ENCODE assay signal across 10 cellular contexts in genomic region chr1:230681599-230681998, GRCh38. TPM values are rescaled to one million over a fixed set of nuclear protein-coding genes. Genes with fewer than 3 reads are reported as not detected.
DNase-seq lines count a peak whose midpoint lies in the region; ATAC-seq and TF ChIP-seq lines count a peak whose summit lies in the region.
"Had no signal": no experiment of that assay in that cellular context is flagged by ENCODE, and none has a peak within 500 bp of the region (broad histone marks: within the 10 kb centered on the region; RNA-seq: fewer than 3 reads in every experiment).

No MANE protein-coding gene starts in this region.

- no peaks in the 10 kb centered on the region for H3K27me3 Mint-ChIP-seq in activated T-cell treated with anti-CD3 and anti-CD28 coated beads, Interleukin-2, amount 50 U/mL, for 72 hours (ENCODE audit: low read depth)

- H3K36me3 ChIP-seq in thyroid gland = peaks cover 27 to 44% of the 10 kb centered on the region in 2 donors

- no peak for TF ChIP-seq POLR2A in thyroid gland (IDR thresholded peaks at IDR 0.05)

- no peak for TF ChIP-seq CTCF in thyroid gland (IDR thresholded peaks at IDR 0.05)

- peak overlapping the region; percentile 57 for H3K27ac Mint-ChIP-seq in activated T-cell treated with anti-CD3 and anti-CD28 coated beads, Interleukin-2, amount 50 U/mL, for 72 hours
- H3K27ac Mint-ChIP-seq: T-helper 1 cell treated with Interleukin-12 subunit alpha and Interleukin-12 subunit beta and Interleukin-4 antibody, amounts not matched to agents 30 μg/mL and 1 μg/mL, for 36 hours had no signal

- H3K9me3 Mint-ChIP-seq in activated T-cell treated with anti-CD3 and anti-CD28 coated beads, Interleukin-2, amount 50 U/mL, for 72 hours = no peaks in the 10 kb centered on the region
- H3K9me3 Mint-ChIP-seq: T-helper 1 cell treated with Interleukin-12 subunit alpha and Interleukin-12 subunit beta and Interleukin-4 antibody, amounts not matched to agents 30 μg/mL and 1 μg/mL, for 36 hours had no signal

- DNase-seq in activated T-cell treated with anti-CD3 and anti-CD28 coated beads, Interleukin-2, amount 50 U/mL, for 72 hours = peak in 1 of 2 donors; percentile 5
- no peak for DNase-seq in activated T-cell treated with anti-CD3 and anti-CD28 coated beads for 4 hours
- peak; percentile 17 for DNase-seq in NCI-H774 (lab: John Stamatoyannopoulos, UW)
- DNase-seq in fibroblast of peridontal ligament (ENCODE audit: extremely low read depth) = peak; percentile 74
- DNase-seq in thyroid gland = peak; percentile 66 to 68
- no peak for DNase-seq in NAMALWA (ENCODE audit: low spot score)
- DNase-seq in foreskin melanocyte = no peak

- peaks cover 1 to 12% of the 10 kb centered on the region in 2 donors for H3K36me3 Mint-ChIP-seq in activated T-cell treated with anti-CD3 and anti-CD28 coated beads, Interleukin-2, amount 50 U/mL, for 72 hours (ENCODE audit: insufficient read depth in 2 of 2)

- peak overlapping the region in 1 of 3 donors; percentile 29 for H3K27ac ChIP-seq in thyroid gland
- H3K27ac ChIP-seq: neutrophil had no signal

- intact Hi-C loops in thyroid gland (cut with DNase I) = no loop called here

- no peak overlapping the region for H3K4me3 ChIP-seq in thyroid gland (replicated peaks in 1 of 3)

- no peaks in the 10 kb centered on the region for H3K4me1 Mint-ChIP-seq in activated T-cell treated with anti-CD3 and anti-CD28 coated beads, Interleukin-2, amount 50 U/mL, for 72 hours (ENCODE audit: low read depth)

- H3K4me3 Mint-ChIP-seq in activated T-cell treated with anti-CD3 and anti-CD28 coated beads, Interleukin-2, amount 50 U/mL, for 72 hours = no peak overlapping the region
- H3K4me3 Mint-ChIP-seq: T-helper 1 cell treated with Interleukin-12 subunit alpha and Interleukin-12 subunit beta and Interleukin-4 antibody, amounts not matched to agents 30 μg/mL and 1 μg/mL, for 36 hours had no signal

- peaks cover 7 to 16% of the 10 kb centered on the region in 2 donors for H3K4me1 ChIP-seq in thyroid gland

- ATAC-seq in activated T-cell treated with anti-CD3 and anti-CD28 coated beads, Interleukin-2, amount 50 U/mL, for 72 hours (replicated peaks in 1 of 2) = peak; percentile 54 to 82
- ATAC-seq in HG03439 (IDR thresholded peaks at IDR 0.05; ENCODE audit: unreplicated experiment) = no peak

- H3K9me3 ChIP-seq in thyroid gland = no peaks in the 10 kb centered on the region
- H3K9me3 ChIP-seq: neutrophil had no signal

- no peaks in the 10 kb centered on the region for H3K27me3 ChIP-seq in thyroid gland
- H3K27me3 ChIP-seq: neutrophil had no signal

- whole genome bisulfite sequencing in thyroid gland, 2 donors = 20 to 25% methylated on average over 2 of the region's 2 CpGs

RNA-seq across cellular contexts. Expression of gene AGT, which starts 32.3 kb away (rescaled TPM):
- not detected for total RNA-seq in activated T-cell treated with anti-CD3 and anti-CD28 coated beads, Interleukin-2, amount 50 U/mL, for 72 hours
- 10 to 100 TPM in 1 of 4 donors, 1 to 10 TPM in 3; 4.0 to 14.4 (median 8.7) TPM for total RNA-seq in thyroid gland

RNA-seq across cellular contexts. Expression of gene COG2, which starts 39.3 kb away (rescaled TPM):
- total RNA-seq in activated T-cell treated with anti-CD3 and anti-CD28 coated beads, Interleukin-2, amount 50 U/mL, for 72 hours = 10 to 100 TPM; 32.6 to 34.0 TPM
- 10 to 100 TPM; 36.3 to 48.1 (median 37.5) TPM for total RNA-seq in thyroid gland

Comparison
In these comparisons a context has a peak if more than half of its experiments do, and no peak if none do; other contexts are left out.
1. DNase-seq: peak in NCI-H774 (single experiment), fibroblast of peridontal ligament (single experiment) and thyroid gland (2 of 2); none in activated T-cell treated with anti-CD3 and anti-CD28 coated beads for 4 hours (single experiment), NAMALWA (single experiment) and foreskin melanocyte (single experiment).
2. RNA of gene AGT, which starts 32.3 kb away (total RNA-seq): 4.0 to 14.4 TPM in thyroid gland; not detected in activated T-cell treated with anti-CD3 and anti-CD28 coated beads, Interleukin-2, amount 50 U/mL, for 72 hours; every median in the first group is over 4 times any median in the second.